9 cellular contexts compared by ENCODE assay signal in genomic region chr17:33647976-33648375, GRCh38.
DNase-seq lines count a peak whose midpoint lies in the region; ATAC-seq, FAIRE-seq and TF ChIP-seq lines count a peak whose summit lies in the region.
"Had no signal": no experiment of that assay in that cellular context is flagged by ENCODE, and none has a peak within 500 bp of the region (broad histone marks: within the 10 kb centered on the region; RNA-seq: fewer than 3 reads in every experiment).

No MANE protein-coding gene starts in this region.

- DNase-seq in left ventricle myocardium inferior (no peak), right atrium auricular region (ENCODE audit: low spot score) (no peak), WTC11 (ENCODE audit: low spot score) (no peak), kidney (no peak), uterus (peak in 1 of 2 donors; percentile 25), GM13976 (ENCODE audit: low spot score) (no peak), activated gamma-delta T cell treated with Interleukin-2 at 50 U/mL for 16 hours (no peak)

- H3K9ac ChIP-seq in kidney (ENCODE audit: low read length in 2 of 2) = no peak overlapping the region

- H3K4me3 Mint-ChIP-seq in WTC11 = no peak overlapping the region

- H3K27me3 ChIP-seq in left ventricle myocardium inferior (ENCODE audit: low read depth) = peaks cover 71% of the 10 kb centered on the region
- H3K27me3 ChIP-seq in right atrium auricular region = no peaks in the 10 kb centered on the region
- H3K27me3 ChIP-seq in uterus = no peaks in the 10 kb centered on the region

- in situ Hi-C loops in GM13976 (cut with MboI; ENCODE audit: low sequenced_read_pairs, unreplicated experiment) = no loop called here

- H3K9me3 ChIP-seq in left ventricle myocardium inferior (replicated peaks) (no peaks in the 10 kb centered on the region), right atrium auricular region (no peaks in the 10 kb centered on the region), kidney (ENCODE audit: control insufficient read depth in 1 of 2, low read length in 2 of 2) (no peaks in the 10 kb centered on the region), uterus (no peaks in the 10 kb centered on the region)

- H3K36me3 ChIP-seq in left ventricle myocardium inferior (no peaks in the 10 kb centered on the region), right atrium auricular region (no peaks in the 10 kb centered on the region), kidney (ENCODE audit: control insufficient read depth in 1 of 2, insufficient read depth in 2 of 2, low read length in 2 of 2) (no peaks in the 10 kb centered on the region), uterus (no peaks in the 10 kb centered on the region)

- ATAC-seq in WTC11 (peak; percentile 90), HG03159 (IDR thresholded peaks at IDR 0.05; ENCODE audit: unreplicated experiment) (no peak)
- ATAC-seq: activated CD4-positive, CD25-positive, alpha-beta regulatory T cell treated with anti-CD3 and anti-CD28 coated beads, Interleukin-2, amount 50 U/mL, for 24 hours had no signal

- no peaks in the 10 kb centered on the region for H3K36me3 Mint-ChIP-seq in WTC11

- CTCF ChIA-PET in WTC11 (lab: Charles Lee) = interaction anchor here (0.6 to 1.8 kb wide), 16 partner anchors 9 to 609 kb away, joined by 3 to 19 read pairs (median 4); no protein-coding TSS in a partner anchor

- peak; percentile 54 for TF ChIP-seq CTCF in left ventricle myocardium inferior (IDR thresholded peaks at IDR 0.05; ENCODE audit: borderline replicate concordance)
- peak in 1 of 2 donors; percentile 59 for TF ChIP-seq CTCF in right atrium auricular region (IDR thresholded peaks at IDR 0.05)
- TF ChIP-seq CTCF in WTC11 (IDR thresholded peaks at IDR 0.05) = no peak
- peak; percentile 30 for TF ChIP-seq CTCF in kidney (IDR thresholded peaks at IDR 0.05; ENCODE audit: borderline replicate concordance, extremely low read depth, insufficient read depth)
- peak; percentile 34 to 62 (median 43) for TF ChIP-seq CTCF in uterus (IDR thresholded peaks at IDR 0.05)
- no peak for TF ChIP-seq CTCF in GM13976 (IDR thresholded peaks at IDR 0.05; ENCODE audit: borderline replicate concordance, control extremely low read depth, extremely low read depth, insufficient read depth, missing control alignments)

- H3K27ac ChIP-seq in left ventricle myocardium inferior (replicated peaks) (no peak overlapping the region), right atrium auricular region (no peak overlapping the region), kidney (ENCODE audit: low read depth in 2 of 2, low read length in 2 of 2) (no peak overlapping the region), uterus (no peak overlapping the region)

- no peak for FAIRE-seq in kidney (lab: Jason Lieb, UNC)

- intact Hi-C loops in left ventricle myocardium inferior (cut with micrococcal nuclease) = no loop called here
- intact Hi-C loops in kidney (cut with DNase I) = no loop called here
- intact Hi-C loops in uterus (cut with DNase I; ENCODE audit: low total_unique reads) = no loop called here

- H3K4me3 ChIP-seq in left ventricle myocardium inferior = no peak overlapping the region
- no peak overlapping the region for H3K4me3 ChIP-seq in right atrium auricular region
- H3K4me3 ChIP-seq in kidney (ENCODE audit: low read length in 2 of 2) = no peak overlapping the region
- no peak overlapping the region for H3K4me3 ChIP-seq in uterus

- POLR2A ChIA-PET in WTC11 (lab: Charles Lee) = no interaction called here

- H3K9me3 Mint-ChIP-seq in WTC11 = no peaks in the 10 kb centered on the region

- TF ChIP-seq POLR2A in uterus (IDR thresholded peaks at IDR 0.05) = no peak

- H3K27ac Mint-ChIP-seq in WTC11 = no peak overlapping the region

- H3K4me1 ChIP-seq in left ventricle myocardium inferior (peaks cover 9% of the 10 kb centered on the region), right atrium auricular region (peaks cover 0 to 6% of the 10 kb centered on the region in 2 donors), kidney (ENCODE audit: control insufficient read depth in 1 of 2, insufficient read depth in 1 of 2, low read depth in 1 of 2, low read length in 2 of 2) (no peaks in the 10 kb centered on the region), uterus (no peaks in the 10 kb centered on the region)

- H3K4me1 Mint-ChIP-seq in WTC11 = peaks cover 4% of the 10 kb centered on the region; the same call in 1 of the 2 replicates

- peaks cover 2% of the 10 kb centered on the region; the same call in 1 of the 2 replicates for H3K27me3 Mint-ChIP-seq in WTC11 (ENCODE audit: low read depth)

TF ChIP-seq in WTC11, 78 proteins besides CTCF, POLR2A, EP300 and RAD21:
- no peak for TF ChIP-seq ZNF425 (CRISPR knock-in tag; conservative IDR thresholded peaks at IDR 0.05)
- no peak for TF ChIP-seq ATF2 (CRISPR knock-in tag; IDR thresholded peaks at IDR 0.05; ENCODE audit: borderline replicate concordance, low read depth)
- TF ChIP-seq ETV6 (CRISPR knock-in tag; IDR thresholded peaks at IDR 0.05) = no peak
- no peak for TF ChIP-seq FOXJ3 (CRISPR knock-in tag; IDR thresholded peaks at IDR 0.05; ENCODE audit: borderline replicate concordance)
- no peak for TF ChIP-seq TEAD4 (CRISPR knock-in tag; IDR thresholded peaks at IDR 0.05)
- no peak for TF ChIP-seq ZNF671 (CRISPR knock-in tag; IDR thresholded peaks at IDR 0.05)
- TF ChIP-seq PREB (CRISPR knock-in tag; IDR thresholded peaks at IDR 0.05; ENCODE audit: borderline replicate concordance) = no peak

Comparison
In these comparisons a context has a peak if more than half of its experiments do, and no peak if none do; other contexts are left out.
1. CTCF ChIP-seq: peak in left ventricle myocardium inferior (single experiment), kidney (single experiment) and uterus (4 of 4); none in WTC11 (single experiment) and GM13976 (single experiment).